ENCODE assay signal across 18 cellular contexts in genomic region chr3:172713316-172713715, GRCh38.
"Had no signal": no experiment of that assay in that cellular context is flagged by ENCODE, and none has a peak within 500 bp of the region (broad histone marks: within the 10 kb centered on the region; RNA-seq: fewer than 3 reads in every experiment).

No MANE protein-coding gene starts in this region.

- DNase-seq: activated CD4-positive, alpha-beta T cell treated with anti-CD3 and anti-CD28 coated beads, Interleukin-2, amount 50 U/mL, for 1 hour; activated naive CD4-positive, alpha-beta T cell treated with Interleukin-2 at 50 U/mL for 16 hours; adrenal gland; dorsolateral prefrontal cortex; endodermal cell; hippocampal formation; left ventricle myocardium inferior; naive thymus-derived CD8-positive, alpha-beta T cell; posterior cingulate gyrus; small intestine; stimulated activated CD4-positive, alpha-beta T cell treated with anti-CD3 and anti-CD28 coated beads, Interleukin-4, amount 100 ng/mL, for 24 hours; stimulated activated naive CD4-positive, alpha-beta T cell treated with Interleukin-2 at 50 U/mL for 16 hours; T-helper 9 cell; trophoblast cell had no signal

- H3K4me3 Mint-ChIP-seq: activated T-helper 17 cell treated with anti-CD3 and anti-CD28 coated beads, Interleukin-2, amount 50 U/mL, for 72 hours; endodermal cell; memory B cell had no signal

- H3K9me3 Mint-ChIP-seq: activated T-helper 17 cell treated with anti-CD3 and anti-CD28 coated beads, Interleukin-2, amount 50 U/mL, for 72 hours; memory B cell; naive thymus-derived CD8-positive, alpha-beta T cell had no signal

- H3K27ac ChIP-seq: adrenal gland, cardiac muscle cell, dorsolateral prefrontal cortex, left ventricle myocardium inferior had no signal

- H3K27ac Mint-ChIP-seq: activated T-helper 17 cell treated with anti-CD3 and anti-CD28 coated beads, Interleukin-2, amount 50 U/mL, for 72 hours; endodermal cell; memory B cell had no signal

- H3K36me3 Mint-ChIP-seq: memory B cell; naive thymus-derived CD8-positive, alpha-beta T cell had no signal

- H3K4me1 Mint-ChIP-seq: activated T-helper 17 cell treated with anti-CD3 and anti-CD28 coated beads, Interleukin-2, amount 50 U/mL, for 72 hours had no signal

- H3K27me3 ChIP-seq: adrenal gland, dorsolateral prefrontal cortex had no signal

- H3K36me3 ChIP-seq: adrenal gland, cardiac muscle cell, left ventricle myocardium inferior had no signal

- H3K9me3 ChIP-seq: adrenal gland, left ventricle myocardium inferior had no signal

- ATAC-seq: activated CD4-positive, CD25-positive, alpha-beta regulatory T cell treated with anti-CD3 and anti-CD28 coated beads, Interleukin-2, amount 50 U/mL, for 24 hours; activated T-helper 17 cell treated with anti-CD3 and anti-CD28 coated beads, Interleukin-2, amount 50 U/mL, for 72 hours; naive thymus-derived CD8-positive, alpha-beta T cell had no signal

- H3K27me3 Mint-ChIP-seq: activated T-helper 17 cell treated with anti-CD3 and anti-CD28 coated beads, Interleukin-2, amount 50 U/mL, for 72 hours; memory B cell; naive thymus-derived CD8-positive, alpha-beta T cell had no signal

- H3K4me3 ChIP-seq: adrenal gland, cardiac muscle cell, dorsolateral prefrontal cortex, left ventricle myocardium inferior had no signal
